ENCODE assay signal across 22 cellular contexts in genomic region chr16:88716601-88717001, GRCh38. TPM values are rescaled to one million over a fixed set of nuclear protein-coding genes. Genes with fewer than 3 reads are reported as not detected.
A peak's percentile ranks its signal among the peaks of the same experiment; 100 is the strongest.
DNase-seq lines count a peak whose midpoint lies in the region; ATAC-seq, FAIRE-seq and TF ChIP-seq lines count a peak whose summit lies in the region.
"Had no signal": no experiment of that assay in that cellular context is flagged by ENCODE, and none has a peak within 500 bp of the region (broad histone marks: within the 10 kb centered on the region; RNA-seq: fewer than 3 reads in every experiment).

No MANE protein-coding gene starts in this region.

- intact Hi-C loops in HepG2 (cut with micrococcal nuclease; ENCODE audit: unreplicated experiment) = no loop called here
- intact Hi-C loops in right lobe of liver (cut with DNase I) = no loop called here
- intact Hi-C loops in K562 (cut with micrococcal nuclease) = no loop called here

- H3K79me2 ChIP-seq in HepG2 (ENCODE audit: insufficient read depth, low read length) (no peaks in the 10 kb centered on the region), K562 (ENCODE audit: control insufficient read depth, insufficient read depth, low read length) (peaks cover 2% of the 10 kb centered on the region; the same call in 2 of the 3 replicates)

- TF ChIP-seq EP300 in HepG2 (IDR thresholded peaks at IDR 0.05; ENCODE audit: low read depth in 2 of 2, low read length in 2 of 2) = no peak
- no peak for TF ChIP-seq EP300 in HepG2 (CRISPR knock-in tag; IDR thresholded peaks at IDR 0.05; ENCODE audit: borderline replicate concordance)
- no peak for TF ChIP-seq EP300 in K562 (IDR thresholded peaks at IDR 0.05; ENCODE audit: low read length)

- TF ChIP-seq POLR2A in HepG2 (IDR thresholded peaks at IDR 0.05; ENCODE audit: insufficient read depth in 1 of 2, low read depth in 2 of 2, low read length in 2 of 2) (0 out of 4 replicates have a peak, but pooled peaks of 1 of the 2 experiments have one; percentile 5), right lobe of liver (IDR thresholded peaks at IDR 0.05) (no peak), K562 (conservative IDR thresholded peaks at IDR 0.05) (0 out of 2 replicates have a peak, but pooled peaks have one; percentile 41), GM12892 (IDR thresholded peaks at IDR 0.05; ENCODE audit: low read depth, low read length) (no peak)

- in situ Hi-C loops in HepG2 (cut with HindIII; ENCODE audit: extremely low pct_ligation_motif_present, low pct_unique_long_range_greater_than_20kb) = no loop called here
- in situ Hi-C loops in K562 (cut with MboI) = no loop called here

- H4K20me1 ChIP-seq in HepG2 (ENCODE audit: insufficient read depth, low read length) = no peaks in the 10 kb centered on the region
- peaks cover 12% of the 10 kb centered on the region; the same call in 1 of the 2 replicates for H4K20me1 ChIP-seq in K562 (replicated peaks; ENCODE audit: control insufficient read depth, insufficient read depth, low read length)

- H3K9ac ChIP-seq in HepG2 (ENCODE audit: insufficient read depth, low read depth, low read length) (no peak overlapping the region), K562 (ENCODE audit: insufficient read depth in 1 of 2, low read depth in 2 of 2, low read length in 2 of 2) (no peak overlapping the region)
- H3K9ac ChIP-seq: GM23248 had no signal

- DNase-seq in HepG2 (ENCODE audit: low spot score) = no peak
- no peak for DNase-seq in right lobe of liver
- no peak for DNase-seq in K562 (ENCODE audit: extremely low read depth in 1 of 4, low spot score in 3 of 4)
- no peak for DNase-seq in NCI-H1092 treated with DMSO at 0.1 percent for 48 hours (lab: John Stamatoyannopoulos, UW)
- DNase-seq in GM12892 (ENCODE audit: insufficient read length) = no peak
- DNase-seq: ACHN; AML-193; BE2C; C1 segment of cervical spinal cord; CD4-positive, alpha-beta memory T cell; COR-L47; DMS153; DND-41; GM23248; H7; HCEC 1CT had no signal

- TF ChIP-seq CTCF in HepG2 (CRISPR knock-in tag; IDR thresholded peaks at IDR 0.05) (no peak), right lobe of liver (IDR thresholded peaks at IDR 0.05) (no peak), K562 (IDR thresholded peaks at IDR 0.05 in 2 of 3, conservative IDR thresholded peaks at IDR 0.05 in 1 of 3; ENCODE audit: insufficient read depth in 2 of 3, low read depth in 1 of 3, low read length in 3 of 3) (no peak)

- H3K9me3 ChIP-seq in HepG2 (ENCODE audit: low read length) = no peaks in the 10 kb centered on the region
- no peaks in the 10 kb centered on the region for H3K9me3 ChIP-seq in right lobe of liver
- 0 out of 2 replicates have a peak, but pooled peaks cover 2% of the 10 kb centered on the region for H3K9me3 ChIP-seq in K562 (replicated peaks; ENCODE audit: control insufficient read depth, insufficient read depth, low read depth, low read length)
- H3K9me3 ChIP-seq: BE2C had no signal

- H3K4me1 ChIP-seq in HepG2 (ENCODE audit: insufficient read depth, low read length) = no peaks in the 10 kb centered on the region
- H3K4me1 ChIP-seq in right lobe of liver = no peaks in the 10 kb centered on the region
- peaks cover 0 to 66% of the 10 kb centered on the region in 2 experiments; a peak in 1 of 5 replicates for H3K4me1 ChIP-seq in K562 (replicated peaks in 1 of 2; ENCODE audit: control insufficient read depth in 2 of 2, insufficient read depth in 2 of 2, low read length in 2 of 2)
- H3K4me1 ChIP-seq: BE2C had no signal

- H3K4me2 ChIP-seq in HepG2 (ENCODE audit: low read depth, low read length) (no peak overlapping the region), K562 (ENCODE audit: insufficient read depth, low read length) (no peak overlapping the region)

- H3K27me3 ChIP-seq in HepG2 (ENCODE audit: control insufficient read depth in 1 of 2, insufficient read depth in 2 of 2, low read length in 2 of 2) (no peaks in the 10 kb centered on the region), right lobe of liver (no peaks in the 10 kb centered on the region), K562 (ENCODE audit: control insufficient read depth in 2 of 2, insufficient read depth in 2 of 2, low read length in 2 of 2) (no peaks in the 10 kb centered on the region; a peak in 1 of 5 replicates)
- H3K27me3 ChIP-seq: BE2C had no signal

- peaks cover 3% of the 10 kb centered on the region for H3K9me1 ChIP-seq in K562 (ENCODE audit: control insufficient read depth, insufficient read depth, low read length)

- BruUV-seq in HepG2 (replicated peaks; lab: Mats Ljungman, UMichigan) (no TSS peak), K562 (replicated peaks; lab: Mats Ljungman, UMichigan) (no TSS peak)

- TF ChIP-seq RAD21 in HepG2 (CRISPR knock-in tag; IDR thresholded peaks at IDR 0.05) (no peak), K562 (CRISPR knock-in tag; conservative IDR thresholded peaks at IDR 0.05 in 1 of 2, IDR thresholded peaks at IDR 0.05 in 1 of 2) (no peak)

- H2AFZ ChIP-seq in HepG2 (ENCODE audit: low read length) (no peak overlapping the region), K562 (ENCODE audit: low read depth, low read length) (no peak overlapping the region)
- H2AFZ ChIP-seq: GM23248 had no signal

- peaks cover 53 to 77% of the 10 kb centered on the region in 2 experiments; a peak in 4 of 5 replicates for H3K36me3 ChIP-seq in HepG2 (replicated peaks in 1 of 2; ENCODE audit: control insufficient read depth in 1 of 2, insufficient read depth in 2 of 2, low read length in 2 of 2)
- peaks cover 0 to 74% (median 29%) of the 10 kb centered on the region in 4 donors for H3K36me3 ChIP-seq in right lobe of liver
- peaks cover 95% of the 10 kb centered on the region for H3K36me3 ChIP-seq in K562 (ENCODE audit: control insufficient read depth, insufficient read depth, low read length)

- FAIRE-seq in HepG2 (lab: Jason Lieb, UNC) = no peak
- no peak for FAIRE-seq in K562 (lab: Jason Lieb, UNC)
- no peak for FAIRE-seq in GM12892 (lab: Jason Lieb, UNC)
- FAIRE-seq: A204.1, G401.6, GM19239, H1 had no signal

- CTCF ChIA-PET in HepG2 (lab: Yijun Ruan, JAX; ENCODE audit: low intra/inter-chr PET ratio, low total read pairs) = no interaction called here
- CTCF ChIA-PET in K562 (lab: Yijun Ruan, JAX; ENCODE audit: low intra/inter-chr PET ratio) = no interaction called here

- no peak overlapping the region for H3K27ac ChIP-seq in HepG2 (ENCODE audit: extremely low read length, insufficient read depth, low read length)
- no peak overlapping the region for H3K27ac ChIP-seq in right lobe of liver
- no peak overlapping the region for H3K27ac ChIP-seq in K562 (ENCODE audit: extremely low read depth, low read depth, low read length)
- H3K27ac ChIP-seq: 22Rv1, GM23248 had no signal

- H3K4me3 ChIP-seq in HepG2 (replicated peaks in 1 of 3; ENCODE audit: insufficient read depth in 1 of 3, low read depth in 2 of 3, low read length in 3 of 3) = no peak overlapping the region
- no peak overlapping the region for H3K4me3 ChIP-seq in right lobe of liver
- H3K4me3 ChIP-seq in K562 = no peak overlapping the region
- H3K4me3 ChIP-seq: GM23248 had no signal

- 96% methylated on average over 19 of the region's 21 CpGs for WGBS in HepG2 (ENCODE audit: low lambda C conversion rate)
- WGBS in right lobe of liver (ENCODE audit: insufficient coverage, low coverage, low lambda C conversion rate, missing lambda C conversion rate) = 100% methylated on average over 4 of the region's 21 CpGs
- 95% methylated on average over 21 of the region's 21 CpGs for WGBS in K562 (ENCODE audit: insufficient coverage, low coverage, missing lambda C conversion rate)

- ATAC-seq in HepG2 (no peak), right lobe of liver (no peak), K562 (no peak), HG03342 (IDR thresholded peaks at IDR 0.05; ENCODE audit: unreplicated experiment) (no peak)

- POLR2A ChIA-PET in HepG2 (lab: Yijun Ruan, JAX) = no interaction called here
- POLR2A ChIA-PET in K562 (lab: Yijun Ruan, JAX) = interaction anchor here (0.8 to 3.3 kb wide), 5 partner anchors 9 to 72 kb away, joined by 3 to 12 read pairs (median 5); no protein-coding TSS in a partner anchor

RNA-seq across cellular contexts. Expression of gene CTU2, which starts 10.3 kb away (rescaled TPM):
- total RNA-seq in HepG2 (2016; rRNA removed; fragmentation: Illumina TruSeq; extraction: Trizol) (21.9 TPM in 2 replicates), right lobe of liver (1 to 10 TPM; 5.0 to 9.5 (median 8.2) TPM), K562 (2014; rRNA removed) (55.4 and 68.9 TPM in 2 replicates), K562 (2014; rRNA removed; fragmentation: Illumina TruSeq; extraction: Trizol) (7.2 and 11.9 TPM in 2 replicates), K562 (2015; rRNA removed; fragmentation: Illumina TruSeq; extraction: Trizol) (41.1 and 49.2 TPM in 2 replicates), K562 (2021) (105 and 106 TPM in 2 replicates)
- total RNA-seq in HepG2 (2016; cell fraction: cytosol; rRNA removed; fragmentation: Illumina TruSeq; extraction: Trizol; ENCODE audit: low read depth) = 11.4 and 12.8 TPM in 2 replicates
- 16.8 and 22.4 TPM in 2 replicates for total RNA-seq in HepG2 (2016; cell fraction: insoluble cytoplasmic fraction; rRNA removed; fragmentation: Illumina TruSeq; extraction: Trizol)
- 13.8 and 15.9 TPM in 2 replicates for total RNA-seq in HepG2 (2016; cell fraction: membrane; rRNA removed; fragmentation: Illumina TruSeq; extraction: Trizol)
- total RNA-seq in HepG2 (2016; cell fraction: nucleus; rRNA removed; fragmentation: Illumina TruSeq; extraction: Trizol) = 16.7 and 17.2 TPM in 2 replicates
- polyA plus RNA-seq in HepG2 (2011; rRNA removed) (13.3 and 18.5 TPM in 2 replicates), K562 (2011; rRNA removed) (23.2 and 30.1 TPM in 2 replicates), K562 (2014; fragmentation: Illumina TruSeq; extraction: Trizol) (17.7 and 46.9 TPM in 2 replicates), K562 (2014; fragmentation: Nextera tagmentation; extraction: Ambion mirVana) (1 to 10 TPM; 1.3 to 3.0 TPM), K562 (2014; rRNA removed) (63.4 and 76.6 TPM in 2 replicates)
- polyA plus RNA-seq in HepG2 (2011; cell fraction: cytosol; rRNA removed) = 11.8 and 19.4 TPM in 2 replicates
- polyA plus RNA-seq in HepG2 (2011; cell fraction: nucleus; rRNA removed) = 63.3 and 73.6 TPM in 2 replicates
- 11.6 and 15.1 TPM in 2 replicates for polyA plus RNA-seq in HepG2 (2012)
- polyA plus RNA-seq in HepG2 (2016; cell fraction: cytosol; fragmentation: Illumina TruSeq; extraction: Trizol; ENCODE audit: low read depth) = 12.4 and 16.5 TPM in 2 replicates
- polyA plus RNA-seq in HepG2 (2016; cell fraction: insoluble cytoplasmic fraction; fragmentation: Illumina TruSeq; extraction: Trizol; ENCODE audit: low read depth) = 20.9 and 22.4 TPM in 2 replicates
- polyA plus RNA-seq in HepG2 (2016; cell fraction: membrane; fragmentation: Illumina TruSeq; extraction: Trizol; ENCODE audit: low read depth) = 13.3 and 14.9 TPM in 2 replicates
- polyA plus RNA-seq in HepG2 (2016; cell fraction: nucleus; fragmentation: Illumina TruSeq; extraction: Trizol; ENCODE audit: insufficient read depth, low read depth) = 39.4 and 44.9 TPM in 2 replicates
- 23.1 and 25.7 TPM in 2 replicates for polyA minus RNA-seq in HepG2 (2011; rRNA and poly(A)+ RNA removed; ENCODE audit: low replicate concordance)
- 15.2 and 18.6 TPM in 2 replicates for polyA minus RNA-seq in HepG2 (2011; cell fraction: cytosol; rRNA and poly(A)+ RNA removed)
- 19.3 and 20.7 TPM in 2 replicates for polyA minus RNA-seq in HepG2 (2011; cell fraction: nucleus; rRNA and poly(A)+ RNA removed)
- total RNA-seq in K562 (2011; cell fraction: chromatin; rRNA removed; ENCODE audit: low replicate concordance) = 45.3 and 159 TPM in 2 replicates
- total RNA-seq in K562 (2011; cell fraction: nucleolus; rRNA removed) = 114 and 148 TPM in 2 replicates
- 48.7 and 66.7 TPM in 2 replicates for total RNA-seq in K562 (2011; cell fraction: nucleoplasm; rRNA removed)
- 40.2 and 96.8 TPM in 2 replicates for polyA plus RNA-seq in K562 (2011; cell fraction: cytosol; rRNA removed)
- polyA plus RNA-seq in K562 (2011; cell fraction: nucleus; rRNA removed) = 102 and 136 TPM in 2 replicates
- polyA plus RNA-seq in K562 (2012) = 34.1 and 51.7 TPM in 2 replicates
- polyA minus RNA-seq in K562 (2011; rRNA and poly(A)+ RNA removed) = 9.4 and 14.4 TPM in 2 replicates
- polyA minus RNA-seq in K562 (2011; cell fraction: cytosol; rRNA and poly(A)+ RNA removed) = 48.0 and 51.1 TPM in 2 replicates
- polyA minus RNA-seq in K562 (2011; cell fraction: nucleus; rRNA and poly(A)+ RNA removed) = 40.7 and 44.1 TPM in 2 replicates
- polyA plus RNA-seq in GM12892 (2012; ENCODE audit: missing spikeins) = 7.5 TPM

RNA-seq across cellular contexts. Expression of gene RNF166, which starts 10.4 kb away (rescaled TPM):
- total RNA-seq in HepG2 (2016; rRNA removed; fragmentation: Illumina TruSeq; extraction: Trizol) = 15.1 and 23.0 TPM in 2 replicates
- total RNA-seq in HepG2 (2016; cell fraction: cytosol; rRNA removed; fragmentation: Illumina TruSeq; extraction: Trizol; ENCODE audit: low read depth) = 36.0 and 37.2 TPM in 2 replicates
- total RNA-seq in HepG2 (2016; cell fraction: insoluble cytoplasmic fraction; rRNA removed; fragmentation: Illumina TruSeq; extraction: Trizol) = 17.3 and 23.3 TPM in 2 replicates
- total RNA-seq in HepG2 (2016; cell fraction: membrane; rRNA removed; fragmentation: Illumina TruSeq; extraction: Trizol) = 41.6 and 45.9 TPM in 2 replicates
- total RNA-seq in HepG2 (2016; cell fraction: nucleus; rRNA removed; fragmentation: Illumina TruSeq; extraction: Trizol) = 14.0 and 14.1 TPM in 2 replicates
- polyA plus RNA-seq in HepG2 (2011; rRNA removed) = 21.4 and 26.2 TPM in 2 replicates
- 14.8 and 24.4 TPM in 2 replicates for polyA plus RNA-seq in HepG2 (2011; cell fraction: cytosol; rRNA removed)
- polyA plus RNA-seq in HepG2 (2011; cell fraction: nucleus; rRNA removed) = 83.8 and 91.3 TPM in 2 replicates
- 12.2 and 16.1 TPM in 2 replicates for polyA plus RNA-seq in HepG2 (2012)
- polyA plus RNA-seq in HepG2 (2016; cell fraction: cytosol; fragmentation: Illumina TruSeq; extraction: Trizol; ENCODE audit: low read depth) = 22.9 and 25.4 TPM in 2 replicates
- 19.2 and 20.2 TPM in 2 replicates for polyA plus RNA-seq in HepG2 (2016; cell fraction: insoluble cytoplasmic fraction; fragmentation: Illumina TruSeq; extraction: Trizol; ENCODE audit: low read depth)
- 32.0 and 34.1 TPM in 2 replicates for polyA plus RNA-seq in HepG2 (2016; cell fraction: membrane; fragmentation: Illumina TruSeq; extraction: Trizol; ENCODE audit: low read depth)
- 36.7 and 43.4 TPM in 2 replicates for polyA plus RNA-seq in HepG2 (2016; cell fraction: nucleus; fragmentation: Illumina TruSeq; extraction: Trizol; ENCODE audit: insufficient read depth, low read depth)
- 11.5 and 25.6 TPM in 2 replicates for polyA minus RNA-seq in HepG2 (2011; rRNA and poly(A)+ RNA removed; ENCODE audit: low replicate concordance)
- polyA minus RNA-seq in HepG2 (2011; cell fraction: cytosol; rRNA and poly(A)+ RNA removed) = 12.9 and 17.8 TPM in 2 replicates
- polyA minus RNA-seq in HepG2 (2011; cell fraction: nucleus; rRNA and poly(A)+ RNA removed) = 14.2 and 18.7 TPM in 2 replicates
- total RNA-seq in right lobe of liver = 10 to 100 TPM in 2 of 6 experiments, 1 to 10 TPM in 4; 8.1 to 12.8 (median 10.0) TPM
- total RNA-seq in K562 (2011; cell fraction: chromatin; rRNA removed; ENCODE audit: low replicate concordance) = 58.8 and 182 TPM in 2 replicates
- total RNA-seq in K562 (2011; cell fraction: nucleolus; rRNA removed) = 89.5 and 92.7 TPM in 2 replicates
- 60.1 and 64.4 TPM in 2 replicates for total RNA-seq in K562 (2011; cell fraction: nucleoplasm; rRNA removed)
- 46.9 and 61.6 TPM in 2 replicates for total RNA-seq in K562 (2014; rRNA removed)
- 6.1 and 7.3 TPM in 2 replicates for total RNA-seq in K562 (2014; rRNA removed; fragmentation: Illumina TruSeq; extraction: Trizol)
- 19.5 and 22.3 TPM in 2 replicates for total RNA-seq in K562 (2015; rRNA removed; fragmentation: Illumina TruSeq; extraction: Trizol)
- 60.3 and 61.2 TPM in 2 replicates for total RNA-seq in K562 (2021)
- polyA plus RNA-seq in K562 (2011; rRNA removed) = 26.5 and 37.4 TPM in 2 replicates
- polyA plus RNA-seq in K562 (2011; cell fraction: cytosol; rRNA removed) = 37.8 and 90.9 TPM in 2 replicates
- 118 and 185 TPM in 2 replicates for polyA plus RNA-seq in K562 (2011; cell fraction: nucleus; rRNA removed)
- 23.8 and 39.8 TPM in 2 replicates for polyA plus RNA-seq in K562 (2012)
- polyA plus RNA-seq in K562 (2014; fragmentation: Illumina TruSeq; extraction: Trizol) = 12.7 and 27.9 TPM in 2 replicates
- under 1 TPM; 0.56 to 0.96 TPM for polyA plus RNA-seq in K562 (2014; fragmentation: Nextera tagmentation; extraction: Ambion mirVana)
- polyA plus RNA-seq in K562 (2014; rRNA removed) = 59.4 and 65.6 TPM in 2 replicates
- 7.0 and 12.0 TPM in 2 replicates for polyA minus RNA-seq in K562 (2011; rRNA and poly(A)+ RNA removed)
- polyA minus RNA-seq in K562 (2011; cell fraction: cytosol; rRNA and poly(A)+ RNA removed) = 41.2 and 44.5 TPM in 2 replicates
- 33.4 and 39.2 TPM in 2 replicates for polyA minus RNA-seq in K562 (2011; cell fraction: nucleus; rRNA and poly(A)+ RNA removed)
- polyA plus RNA-seq in GM12892 (2012; ENCODE audit: missing spikeins) = 5.4 TPM

RNA-seq across cellular contexts. Expression of gene SNAI3, which starts 30.3 kb away (rescaled TPM):
- total RNA-seq in HepG2 (2016; rRNA removed; fragmentation: Illumina TruSeq; extraction: Trizol) = 0.09 and 0.18 TPM in 2 replicates
- not detected in 2 replicates for total RNA-seq in HepG2 (2016; cell fraction: cytosol; rRNA removed; fragmentation: Illumina TruSeq; extraction: Trizol; ENCODE audit: low read depth)
- 0.13 and 0.17 TPM in 2 replicates for total RNA-seq in HepG2 (2016; cell fraction: insoluble cytoplasmic fraction; rRNA removed; fragmentation: Illumina TruSeq; extraction: Trizol)
- total RNA-seq in HepG2 (2016; cell fraction: membrane; rRNA removed; fragmentation: Illumina TruSeq; extraction: Trizol) = 0.12 TPM in 1 of 2 replicates, not detected in the other
- not detected in 2 replicates for total RNA-seq in HepG2 (2016; cell fraction: nucleus; rRNA removed; fragmentation: Illumina TruSeq; extraction: Trizol)
- 0.18 and 0.40 TPM in 2 replicates for polyA plus RNA-seq in HepG2 (2011; rRNA removed)
- polyA plus RNA-seq in HepG2 (2011; cell fraction: cytosol; rRNA removed) = 0.18 and 0.44 TPM in 2 replicates
- polyA plus RNA-seq in HepG2 (2011; cell fraction: nucleus; rRNA removed) = 0.35 and 0.64 TPM in 2 replicates
- polyA plus RNA-seq in HepG2 (2012) = 0.40 and 0.47 TPM in 2 replicates
- polyA plus RNA-seq in HepG2 (2016; cell fraction: cytosol; fragmentation: Illumina TruSeq; extraction: Trizol; ENCODE audit: low read depth) = 0.08 TPM in 1 of 2 replicates, not detected in the other
- polyA plus RNA-seq in HepG2 (2016; cell fraction: insoluble cytoplasmic fraction; fragmentation: Illumina TruSeq; extraction: Trizol; ENCODE audit: low read depth) = 0.26 TPM in 1 of 2 replicates, not detected in the other
- polyA plus RNA-seq in HepG2 (2016; cell fraction: membrane; fragmentation: Illumina TruSeq; extraction: Trizol; ENCODE audit: low read depth) = 0.15 and 0.21 TPM in 2 replicates
- 0.27 TPM in 1 of 2 replicates, not detected in the other for polyA plus RNA-seq in HepG2 (2016; cell fraction: nucleus; fragmentation: Illumina TruSeq; extraction: Trizol; ENCODE audit: insufficient read depth, low read depth)
- 0.84 TPM in 1 of 2 replicates, not detected in the other for polyA minus RNA-seq in HepG2 (2011; rRNA and poly(A)+ RNA removed; ENCODE audit: low replicate concordance)
- not detected in 2 replicates for polyA minus RNA-seq in HepG2 (2011; cell fraction: cytosol; rRNA and poly(A)+ RNA removed)
- polyA minus RNA-seq in HepG2 (2011; cell fraction: nucleus; rRNA and poly(A)+ RNA removed) = not detected in 2 replicates
- total RNA-seq in right lobe of liver = under 1 TPM; 0.15 to 0.98 (median 0.35) TPM
- 0.79 and 2.9 TPM in 2 replicates for total RNA-seq in K562 (2011; cell fraction: chromatin; rRNA removed; ENCODE audit: low replicate concordance)
- 3.2 and 3.7 TPM in 2 replicates for total RNA-seq in K562 (2011; cell fraction: nucleolus; rRNA removed)
- 0.95 and 1.1 TPM in 2 replicates for total RNA-seq in K562 (2011; cell fraction: nucleoplasm; rRNA removed)
- 2.7 and 4.1 TPM in 2 replicates for total RNA-seq in K562 (2014; rRNA removed)
- total RNA-seq in K562 (2014; rRNA removed; fragmentation: Illumina TruSeq; extraction: Trizol) = 0.15 and 0.19 TPM in 2 replicates
- total RNA-seq in K562 (2015; rRNA removed; fragmentation: Illumina TruSeq; extraction: Trizol) = 0.72 and 0.87 TPM in 2 replicates
- total RNA-seq in K562 (2021) = 2.5 and 3.1 TPM in 2 replicates
- polyA plus RNA-seq in K562 (2011; rRNA removed) = 0.88 and 3.0 TPM in 2 replicates
- 3.2 and 5.5 TPM in 2 replicates for polyA plus RNA-seq in K562 (2011; cell fraction: cytosol; rRNA removed)
- 2.9 and 3.8 TPM in 2 replicates for polyA plus RNA-seq in K562 (2011; cell fraction: nucleus; rRNA removed)
- 0.95 and 1.2 TPM in 2 replicates for polyA plus RNA-seq in K562 (2012)
- polyA plus RNA-seq in K562 (2014; fragmentation: Illumina TruSeq; extraction: Trizol) = 0.70 and 1.9 TPM in 2 replicates
- polyA plus RNA-seq in K562 (2014; fragmentation: Nextera tagmentation; extraction: Ambion mirVana) = under 1 TPM in 1 of 2 experiments, not detected in 1; 0.04 TPM
- polyA plus RNA-seq in K562 (2014; rRNA removed) = 1.5 and 2.1 TPM in 2 replicates
- 0.42 and 0.87 TPM in 2 replicates for polyA minus RNA-seq in K562 (2011; rRNA and poly(A)+ RNA removed)
- 1.9 and 3.5 TPM in 2 replicates for polyA minus RNA-seq in K562 (2011; cell fraction: cytosol; rRNA and poly(A)+ RNA removed)
- 1.5 and 2.3 TPM in 2 replicates for polyA minus RNA-seq in K562 (2011; cell fraction: nucleus; rRNA and poly(A)+ RNA removed)
- 1.0 TPM for polyA plus RNA-seq in GM12892 (2012; ENCODE audit: missing spikeins)
- total RNA-seq: GM23248 had no signal

RNA-seq across cellular contexts. Expression of gene MVD, which starts 53.7 kb away (rescaled TPM):
- total RNA-seq in HepG2 (2016; rRNA removed; fragmentation: Illumina TruSeq; extraction: Trizol) (128 and 187 TPM in 2 replicates), right lobe of liver (10 to 100 TPM; 10.2 to 57.1 (median 15.2) TPM), K562 (2014; rRNA removed) (89.2 and 121 TPM in 2 replicates), K562 (2014; rRNA removed; fragmentation: Illumina TruSeq; extraction: Trizol) (17.6 and 26.6 TPM in 2 replicates), K562 (2015; rRNA removed; fragmentation: Illumina TruSeq; extraction: Trizol) (45.3 and 45.5 TPM in 2 replicates), K562 (2021) (126 and 141 TPM in 2 replicates)
- 86.8 and 92.1 TPM in 2 replicates for total RNA-seq in HepG2 (2016; cell fraction: cytosol; rRNA removed; fragmentation: Illumina TruSeq; extraction: Trizol; ENCODE audit: low read depth)
- 110 and 194 TPM in 2 replicates for total RNA-seq in HepG2 (2016; cell fraction: insoluble cytoplasmic fraction; rRNA removed; fragmentation: Illumina TruSeq; extraction: Trizol)
- total RNA-seq in HepG2 (2016; cell fraction: membrane; rRNA removed; fragmentation: Illumina TruSeq; extraction: Trizol) = 93.3 and 93.5 TPM in 2 replicates
- 150 and 173 TPM in 2 replicates for total RNA-seq in HepG2 (2016; cell fraction: nucleus; rRNA removed; fragmentation: Illumina TruSeq; extraction: Trizol)
- polyA plus RNA-seq in HepG2 (2011; rRNA removed) (28.1 and 68.9 TPM in 2 replicates), K562 (2011; rRNA removed) (53.9 and 168 TPM in 2 replicates), K562 (2014; fragmentation: Illumina TruSeq; extraction: Trizol) (32.9 and 65.4 TPM in 2 replicates), K562 (2014; fragmentation: Nextera tagmentation; extraction: Ambion mirVana) (10 to 100 TPM; 12.2 to 15.4 TPM), K562 (2014; rRNA removed) (65.6 and 82.5 TPM in 2 replicates)
- polyA plus RNA-seq in HepG2 (2011; cell fraction: cytosol; rRNA removed) = 33.1 and 34.9 TPM in 2 replicates
- polyA plus RNA-seq in HepG2 (2011; cell fraction: nucleus; rRNA removed) = 340 and 407 TPM in 2 replicates
- 81.3 and 104 TPM in 2 replicates for polyA plus RNA-seq in HepG2 (2012)
- polyA plus RNA-seq in HepG2 (2016; cell fraction: cytosol; fragmentation: Illumina TruSeq; extraction: Trizol; ENCODE audit: low read depth) = 49.5 and 55.8 TPM in 2 replicates
- 117 and 128 TPM in 2 replicates for polyA plus RNA-seq in HepG2 (2016; cell fraction: insoluble cytoplasmic fraction; fragmentation: Illumina TruSeq; extraction: Trizol; ENCODE audit: low read depth)
- 64.4 TPM in 2 replicates for polyA plus RNA-seq in HepG2 (2016; cell fraction: membrane; fragmentation: Illumina TruSeq; extraction: Trizol; ENCODE audit: low read depth)
- polyA plus RNA-seq in HepG2 (2016; cell fraction: nucleus; fragmentation: Illumina TruSeq; extraction: Trizol; ENCODE audit: insufficient read depth, low read depth) = 435 and 459 TPM in 2 replicates
- 8.9 and 43.8 TPM in 2 replicates for polyA minus RNA-seq in HepG2 (2011; rRNA and poly(A)+ RNA removed; ENCODE audit: low replicate concordance)
- polyA minus RNA-seq in HepG2 (2011; cell fraction: cytosol; rRNA and poly(A)+ RNA removed) = 24.2 and 37.5 TPM in 2 replicates
- 34.4 and 55.3 TPM in 2 replicates for polyA minus RNA-seq in HepG2 (2011; cell fraction: nucleus; rRNA and poly(A)+ RNA removed)
- total RNA-seq in K562 (2011; cell fraction: chromatin; rRNA removed; ENCODE audit: low replicate concordance) = 321 and 787 TPM in 2 replicates
- total RNA-seq in K562 (2011; cell fraction: nucleolus; rRNA removed) = 569 and 688 TPM in 2 replicates
- total RNA-seq in K562 (2011; cell fraction: nucleoplasm; rRNA removed) = 436 and 479 TPM in 2 replicates
- polyA plus RNA-seq in K562 (2011; cell fraction: cytosol; rRNA removed) = 114 and 126 TPM in 2 replicates
- 587 and 718 TPM in 2 replicates for polyA plus RNA-seq in K562 (2011; cell fraction: nucleus; rRNA removed)
- 111 and 112 TPM in 2 replicates for polyA plus RNA-seq in K562 (2012)
- 19.0 and 22.9 TPM in 2 replicates for polyA minus RNA-seq in K562 (2011; rRNA and poly(A)+ RNA removed)
- polyA minus RNA-seq in K562 (2011; cell fraction: cytosol; rRNA and poly(A)+ RNA removed) = 57.7 and 136 TPM in 2 replicates
- 78.2 and 151 TPM in 2 replicates for polyA minus RNA-seq in K562 (2011; cell fraction: nucleus; rRNA and poly(A)+ RNA removed)
- polyA plus RNA-seq in GM12892 (2012; ENCODE audit: missing spikeins) = 36.6 TPM

Comparison
In these comparisons a context has a peak if more than half of its experiments do, and no peak if none do; other contexts are left out.
1. Of the 241 proteins assayed by ChIP-seq in both HepG2 and K562: peak only in HepG2: none; only in K562: FIP1L1, POLR2G, RBFOX2, RBM22 and ZBTB33; in both: none; in neither: 235; mixed calls (peak in some experiments, not most) for 1.